Comparison of ENCODE assay signal across 21 cellular contexts in the genomic region with DNA sequence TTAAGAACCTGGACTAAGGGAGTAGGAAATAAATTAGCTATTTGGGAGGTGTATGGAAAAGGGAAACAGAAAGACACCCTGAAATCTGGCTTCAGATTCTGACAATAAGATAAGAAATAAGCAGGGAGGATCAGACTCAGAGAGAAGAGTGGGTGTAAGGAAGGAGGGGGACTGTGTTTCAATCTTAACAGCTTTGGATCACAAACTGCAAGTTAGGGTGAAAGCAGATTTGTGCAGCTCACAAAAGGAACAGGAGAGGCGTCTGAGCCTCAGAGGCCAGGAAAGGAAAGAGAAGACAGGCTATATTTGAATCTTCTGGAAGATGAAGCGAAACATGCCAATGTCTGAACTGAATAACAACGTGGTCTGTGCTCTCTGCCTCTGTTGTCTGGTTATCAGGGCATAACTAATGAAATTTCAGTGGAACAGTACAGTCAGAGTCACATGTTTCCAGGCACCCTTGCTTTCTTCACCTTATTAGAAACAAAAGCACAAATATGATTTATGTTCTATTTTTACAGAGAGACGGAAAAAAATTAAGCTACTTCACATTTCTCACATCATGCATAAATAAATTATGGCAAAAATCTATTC. TPM values are rescaled to one million over a fixed set of nuclear protein-coding genes. Genes with fewer than 3 reads are reported as not detected.
A peak's percentile ranks its signal among the peaks of the same experiment; 100 is the strongest.
DNase-seq lines count a peak whose midpoint lies in the region; ATAC-seq and TF ChIP-seq lines count a peak whose summit lies in the region.
"Had no signal": no experiment of that assay in that cellular context is flagged by ENCODE, and none has a peak within 500 bp of the region (broad histone marks: within the 10 kb centered on the region; RNA-seq: fewer than 3 reads in every experiment).

No MANE protein-coding gene starts in this region.

- intact Hi-C loops in activated B cell treated with CpG ODN at 0.5 μM for 24 hours (cut with micrococcal nuclease) = no loop called here

- CTCF ChIA-PET in activated B cell treated with CpG ODN at 0.5 μM for 24 hours (lab: Charles Lee) = no interaction called here

- 47 to 72% methylated on average over 4 of the region's 4 CpGs for WGBS in gastroesophageal sphincter (ENCODE audit: low coverage in 1 of 2), 2 donors

- H3K9me3 Mint-ChIP-seq in activated B cell treated with CpG ODN at 0.5 μM for 24 hours = no peaks in the 10 kb centered on the region
- H3K9me3 Mint-ChIP-seq: mesothelial cell of epicardium had no signal

- H3K4me1 Mint-ChIP-seq in activated B cell treated with CpG ODN at 0.5 μM for 24 hours = peaks cover 18% of the 10 kb centered on the region
- H3K4me1 Mint-ChIP-seq: mesothelial cell of epicardium had no signal

- no peak for TF ChIP-seq CTCF in activated B cell treated with CpG ODN at 0.5 μM for 24 hours (IDR thresholded peaks at IDR 0.05)
- no peak for TF ChIP-seq CTCF in gastroesophageal sphincter (IDR thresholded peaks at IDR 0.05)

- no peaks in the 10 kb centered on the region for H3K27me3 ChIP-seq in layer of hippocampus (ENCODE audit: control insufficient read depth, insufficient read depth, low read length)
- H3K27me3 ChIP-seq in gastroesophageal sphincter = no peaks in the 10 kb centered on the region
- H3K27me3 ChIP-seq: BLaER1, suprapubic skin had no signal

- ATAC-seq in GM21786 (IDR thresholded peaks at IDR 0.05; ENCODE audit: unreplicated experiment) (peak; percentile 84), activated B cell treated with CpG ODN at 0.5 μM for 24 hours (ENCODE audit: low read depth) (peak; percentile 69), gastroesophageal sphincter (no peak), HG03442 (IDR thresholded peaks at IDR 0.05; ENCODE audit: unreplicated experiment) (no peak)

- H3K27me3 Mint-ChIP-seq in activated B cell treated with CpG ODN at 0.5 μM for 24 hours = no peaks in the 10 kb centered on the region
- H3K27me3 Mint-ChIP-seq: progenitor cell of endocrine pancreas had no signal

- DNase-seq in Ammon's horn (ENCODE audit: low spot score) (peak; percentile 35), activated B cell treated with CpG ODN at 0.5 μM for 24 hours (no peak), DMS53 treated with DMSO at 0.1 percent for 48 hours (lab: John Stamatoyannopoulos, UW; ENCODE audit: unreplicated experiment) (no peak)
- DNase-seq in activated naive CD4-positive, alpha-beta T cell (lab: John Stamatoyannopoulos, UW) = no peak
- DNase-seq: activated CD8-positive, alpha-beta memory T cell treated with anti-CD3 and anti-CD28 coated beads for 24 hours; NCI-H1092; NCI-H526 treated with DMSO at 0.1 percent for 48 hours; SHP77; stimulated activated CD4-positive, alpha-beta T cell treated with anti-CD3 and anti-CD28 coated beads, Interleukin-4, amount 100 ng/mL, for 24 hours; T-helper 2 cell had no signal

- peak overlapping the region; percentile 13 for H3K27ac ChIP-seq in layer of hippocampus (ENCODE audit: low read depth, low read length)
- H3K27ac ChIP-seq in gastroesophageal sphincter = peak overlapping the region in 1 of 4 donors; percentile 2
- H3K27ac ChIP-seq: 22Rv1, BLaER1, suprapubic skin had no signal

- H3K27ac Mint-ChIP-seq in activated B cell treated with CpG ODN at 0.5 μM for 24 hours = no peak overlapping the region
- H3K27ac Mint-ChIP-seq: mesothelial cell of epicardium, progenitor cell of endocrine pancreas had no signal

- H3K4me3 Mint-ChIP-seq in activated B cell treated with CpG ODN at 0.5 μM for 24 hours = no peak overlapping the region
- H3K4me3 Mint-ChIP-seq: mesothelial cell of epicardium had no signal

- H3K4me1 ChIP-seq in gastroesophageal sphincter = peaks cover 0 to 25% (median 0%) of the 10 kb centered on the region in 3 donors
- H3K4me1 ChIP-seq: HAP-1, suprapubic skin had no signal

- peaks cover 0 to 26% of the 10 kb centered on the region in 2 donors for H3K36me3 ChIP-seq in gastroesophageal sphincter

- H3K9me3 ChIP-seq in gastroesophageal sphincter = no peaks in the 10 kb centered on the region
- H3K9me3 ChIP-seq: HAP-1, suprapubic skin had no signal

- H3K4me3 ChIP-seq in gastroesophageal sphincter = no peak overlapping the region
- H3K4me3 ChIP-seq: BLaER1, HAP-1, smooth muscle cell, suprapubic skin had no signal

- TF ChIP-seq POLR2A in gastroesophageal sphincter (IDR thresholded peaks at IDR 0.05) = no peak

- H3K36me3 Mint-ChIP-seq in activated B cell treated with CpG ODN at 0.5 μM for 24 hours (ENCODE audit: low read depth) = peaks cover 24% of the 10 kb centered on the region

- POLR2A ChIA-PET in activated B cell treated with CpG ODN at 0.5 μM for 24 hours (lab: Charles Lee) = interaction anchor here (0.9 kb wide), 1 partner anchor 27 kb away, joined by 3 read pairs; a partner anchor contains a TSS

- no peak for TF ChIP-seq EP300 in gastroesophageal sphincter (IDR thresholded peaks at IDR 0.05)

RNA-seq across cellular contexts. Expression of a gene that starts 26.6 kb away (rescaled TPM):
- total RNA-seq in activated B cell treated with CpG ODN at 0.5 μM for 24 hours (7.1 and 9.5 TPM in 2 replicates), gastroesophageal sphincter (10 to 100 TPM; 12.1 to 15.2 (median 14.3) TPM)

RNA-seq across cellular contexts. Expression of a gene that starts 26.7 kb away (rescaled TPM):
- 14.2 and 16.5 TPM in 2 replicates for total RNA-seq in activated B cell treated with CpG ODN at 0.5 μM for 24 hours
- total RNA-seq in gastroesophageal sphincter = 10 to 100 TPM in 2 of 4 donors, 1 to 10 TPM in 2; 6.5 to 11.5 (median 9.8) TPM

Comparison
In these comparisons a context has a peak if more than half of its experiments do, and no peak if none do; other contexts are left out.
1. ATAC-seq: peak in GM21786 (single experiment) and activated B cell treated with CpG ODN at 0.5 μM for 24 hours (single experiment); none in gastroesophageal sphincter (single experiment) and HG03442 (single experiment).